ENCODE assay signal across 28 cellular contexts in the genomic region with DNA sequence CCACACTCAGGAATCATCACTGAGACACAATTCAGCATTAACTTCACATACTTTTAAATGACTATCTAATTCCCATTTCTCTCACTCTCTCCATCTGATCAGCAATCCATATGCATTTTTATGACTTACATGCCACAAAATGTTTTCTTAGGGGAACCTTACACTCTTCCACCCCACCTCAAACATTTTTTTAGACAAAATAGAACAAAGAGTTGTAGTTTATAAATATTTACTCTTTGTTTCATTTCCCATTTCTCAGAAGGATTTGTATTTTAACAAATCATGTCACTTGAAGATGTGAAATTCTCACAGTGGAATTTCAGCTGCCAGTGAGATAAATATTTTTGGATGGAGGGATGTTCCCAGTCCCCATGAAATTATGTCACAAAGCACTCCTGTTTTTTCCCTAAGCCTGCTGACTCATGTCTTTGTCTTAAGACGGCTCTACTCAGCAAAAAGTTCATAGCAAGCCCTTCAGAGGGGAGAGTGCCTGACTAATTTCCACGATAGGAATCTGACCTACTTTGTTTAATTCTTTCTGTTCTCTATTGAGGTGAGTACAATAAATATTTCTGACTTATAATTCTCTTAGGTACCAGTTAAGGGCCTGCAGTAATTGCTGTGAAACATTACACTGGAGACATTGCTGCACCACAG.
A peak's percentile ranks its signal among the peaks of the same experiment; 100 is the strongest.
DNase-seq lines count a peak whose midpoint lies in the region; ATAC-seq, FAIRE-seq and TF ChIP-seq lines count a peak whose summit lies in the region.
"Had no signal": no experiment of that assay in that cellular context is flagged by ENCODE, and none has a peak within 500 bp of the region (broad histone marks: within the 10 kb centered on the region; RNA-seq: fewer than 3 reads in every experiment).

No MANE protein-coding gene starts in this region.

- H3K27me3 ChIP-seq in IMR-90 (ENCODE audit: control insufficient read depth, insufficient read depth, low read length) (no peaks in the 10 kb centered on the region; the same call in 1 of the 2 replicates), H1 (replicated peaks in 1 of 4; ENCODE audit: control insufficient read depth in 3 of 4, extremely low read depth in 1 of 4, insufficient read depth in 3 of 4, low read length in 3 of 4) (no peaks in the 10 kb centered on the region)
- H3K27me3 ChIP-seq: BE2C, heart right ventricle, SJCRH30 had no signal

- H3K56ac ChIP-seq in IMR-90 (ENCODE audit: extremely low read depth, insufficient read depth, low read length) (no peak overlapping the region), H1 (replicated peaks; ENCODE audit: insufficient read length, low read depth, low read length) (no peak overlapping the region)

- TF ChIP-seq EP300 in H1 (IDR thresholded peaks at IDR 0.05; ENCODE audit: borderline replicate concordance in 1 of 2, low read depth in 2 of 2, low read length in 2 of 2) = no peak

- H4K5ac ChIP-seq in IMR-90 (ENCODE audit: low read depth, low read length) (no peak overlapping the region), H1 (ENCODE audit: insufficient read length, low read depth, low read length) (no peak overlapping the region)

- no peak for TF ChIP-seq POLR2A in IMR-90 (IDR thresholded peaks at IDR 0.05; ENCODE audit: low read depth, low read length)
- TF ChIP-seq POLR2A in H1 (IDR thresholded peaks at IDR 0.05; ENCODE audit: control extremely low read depth in 1 of 2, low read depth in 2 of 2, low read length in 2 of 2) = no peak

- H3K23ac ChIP-seq in IMR-90 (ENCODE audit: low read depth, low read length) (no peak overlapping the region), H1 (ENCODE audit: insufficient read length) (no peak overlapping the region)

- no peak for ATAC-seq in IMR-90 (ENCODE audit: low read depth)
- ATAC-seq: activated CD8-positive, alpha-beta T cell treated with anti-CD3 and anti-CD28 coated beads, Interleukin-2, amount 10 ng/mL, durations not matched to agents 7 days and 5 days; effector memory CD8-positive, alpha-beta T cell; heart right ventricle; Panc1; stimulated activated naive CD8-positive, alpha-beta T cell treated with anti-CD3 and anti-CD28 coated beads, Interleukin-15, amount 100 ng/mL, for 72 hours had no signal

- H3K18ac ChIP-seq in IMR-90 (ENCODE audit: low read depth, low read length) (no peak overlapping the region), H1 (ENCODE audit: extremely low read depth, low read length) (no peak overlapping the region)

- H3K9me3 ChIP-seq in IMR-90 (ENCODE audit: control insufficient read depth, insufficient read depth, low read length) (no peaks in the 10 kb centered on the region), H1 (ENCODE audit: insufficient read depth in 2 of 2, low read depth in 1 of 2, low read length in 1 of 2) (no peaks in the 10 kb centered on the region)
- H3K9me3 ChIP-seq: BE2C, Caco-2, heart right ventricle, SJCRH30 had no signal

- no peak for FAIRE-seq in H1 (lab: Jason Lieb, UNC)
- FAIRE-seq: urothelium cell line had no signal

- H4K91ac ChIP-seq in IMR-90 (ENCODE audit: insufficient read depth, low read depth, low read length) (no peak overlapping the region), H1 (replicated peaks; ENCODE audit: insufficient read length, low read length) (no peak overlapping the region)

- no CpG with 5 or more reads among the region's 2 CpGs for whole genome bisulfite sequencing in IMR-90 (ENCODE audit: extremely low coverage in 2 of 2, insufficient read length in 1 of 2), 2 experiments
- 74% methylated on average over 2 of the region's 2 CpGs; no CpG with 5 or more reads in 1 of the 2 experiments for WGBS in H1 (ENCODE audit: extremely low coverage in 1 of 2, insufficient coverage in 1 of 2, insufficient read length in 1 of 2, insufficient replicate concordance in 2 of 2, low coverage in 1 of 2, low lambda C conversion rate in 2 of 2, missing lambda C conversion rate in 1 of 2), 2 experiments

- H3K9ac ChIP-seq in IMR-90 (ENCODE audit: low read depth, low read length) = no peak overlapping the region
- H3K9ac ChIP-seq in H1 (replicated peaks in 1 of 4; ENCODE audit: extremely low read depth in 1 of 4, low read depth in 3 of 4, low read length in 3 of 4) = no peak overlapping the region

- intact Hi-C loops in IMR-90 (cut with micrococcal nuclease) = no loop called here

- H3K4me3 ChIP-seq in IMR-90 (ENCODE audit: insufficient read depth, low read depth, low read length) (no peak overlapping the region), H1 (ENCODE audit: extremely low read depth in 1 of 4, insufficient read depth in 2 of 4, low read depth in 3 of 4, low read length in 4 of 4) (no peak overlapping the region), retinal pigment epithelial cell (ENCODE audit: low read length) (no peak overlapping the region)
- H3K4me3 ChIP-seq: heart right ventricle, SJCRH30 had no signal

- BruUV-seq in IMR-90 (replicated peaks; lab: Mats Ljungman, UMichigan) = no TSS peak

- H2AK5ac ChIP-seq in IMR-90 (ENCODE audit: low read depth, low read length) = no peak overlapping the region
- H2AK5ac ChIP-seq in H1 (ENCODE audit: low read depth, low read length) = no peak overlapping the region

- TF ChIP-seq CTCF in IMR-90 (conservative IDR thresholded peaks at IDR 0.05; ENCODE audit: low read depth, low read length) (no peak), H1 (IDR thresholded peaks at IDR 0.05; ENCODE audit: control extremely low read depth in 1 of 3, insufficient read depth in 1 of 3, low read depth in 1 of 3, low read length in 3 of 3) (no peak), retinal pigment epithelial cell (conservative IDR thresholded peaks at IDR 0.05; ENCODE audit: low read depth, low read length) (no peak)

- no peak overlapping the region for H4K8ac ChIP-seq in IMR-90 (ENCODE audit: low read depth in 2 of 2, low read length in 2 of 2)
- H4K8ac ChIP-seq in H1 (ENCODE audit: extremely low read depth, insufficient read depth, low read length) = no peak overlapping the region

- H2AK9ac ChIP-seq in IMR-90 (replicated peaks; ENCODE audit: low read depth, low read length, poor library complexity) = no peak overlapping the region

- H3K4me2 ChIP-seq in IMR-90 (ENCODE audit: low read depth, low read length) (no peak overlapping the region), H1 (ENCODE audit: insufficient read depth in 1 of 2, low read depth in 2 of 2, low read length in 2 of 2) (no peak overlapping the region)

- H2BK15ac ChIP-seq in IMR-90 (ENCODE audit: low read depth, low read length) (no peak overlapping the region), H1 (ENCODE audit: low read length) (no peak overlapping the region)

- no peaks in the 10 kb centered on the region for H3K9me1 ChIP-seq in IMR-90 (ENCODE audit: insufficient read depth, low read length)

- no peak overlapping the region for H2BK5ac ChIP-seq in IMR-90 (ENCODE audit: low read depth, low read length, poor library complexity, severe bottlenecking)
- no peak overlapping the region for H2BK5ac ChIP-seq in H1 (ENCODE audit: low read depth, low read length)

- CTCF ChIA-PET in IMR-90 (lab: Yijun Ruan, JAX) (interaction anchor here (0.7 kb wide), 1 partner anchor 21 kb away, joined by 5 read pairs; no protein-coding TSS in a partner anchor), H1 (lab: Charles Lee; ENCODE audit: partially characterized antibody) (no interaction called here)

- no peak overlapping the region for H2BK20ac ChIP-seq in IMR-90 (ENCODE audit: low read depth, low read length)
- H2BK20ac ChIP-seq in H1 (ENCODE audit: low read length) = no peak overlapping the region

- H2BK120ac ChIP-seq in IMR-90 (ENCODE audit: low read depth, low read length) = no peak overlapping the region
- H2BK120ac ChIP-seq in H1 (replicated peaks; ENCODE audit: low read depth, low read length) = no peak overlapping the region

- H2AFZ ChIP-seq in IMR-90 (replicated peaks; ENCODE audit: low read length, poor library complexity) = no peak overlapping the region
- H2AFZ ChIP-seq in H1 (ENCODE audit: low read length) = no peak overlapping the region

- DNase-seq in DMS53 (lab: John Stamatoyannopoulos, UW) = peak; percentile 1
- DNase-seq in DMS53 treated with DMSO at 0.1 percent for 48 hours (lab: John Stamatoyannopoulos, UW; ENCODE audit: unreplicated experiment) = no peak
- DNase-seq in IMR-90 = no peak
- no peak for DNase-seq in H1 (ENCODE audit: low read depth in 1 of 2, low spot score in 2 of 2)
- peak; percentile 21 for DNase-seq in retinal pigment epithelial cell (ENCODE audit: low read depth)
- no peak for DNase-seq in NCI-H146 (lab: John Stamatoyannopoulos, UW)
- DNase-seq in NCI-H69 (lab: John Stamatoyannopoulos, UW) = no peak
- DNase-seq in T-helper 9 cell = no peak
- DNase-seq: activated B cell treated with CpG ODN at 0.5 μM for 24 hours; activated CD8-positive, alpha-beta T cell treated with anti-CD3 and anti-CD28 coated beads, Interleukin-2, amount 10 ng/mL, durations not matched to agents 7 days and 5 days; activated naive CD4-positive, alpha-beta T cell treated with anti-CD3 and anti-CD28 coated beads, Interleukin-2, amount 10 ng/mL, durations not matched to agents 7 days and 5 days; activated T-cell treated with anti-CD3 and anti-CD28 coated beads, Interleukin-2, amount 50 U/mL, for 24 hours; BE2C; Caco-2; effector memory CD8-positive, alpha-beta T cell; heart right ventricle; immature natural killer cell; Karpas-422; naive B cell; NCI-H1105; NCI-H2171; NCI-H774; stimulated activated CD4-positive, alpha-beta T cell treated with anti-CD3 and anti-CD28 coated beads, Interleukin-2, amount 100 ng/mL, for 24 hours; stimulated activated naive CD8-positive, alpha-beta T cell treated with anti-CD3 and anti-CD28 coated beads, Interleukin-15, amount 100 ng/mL, for 72 hours had no signal

- no peak overlapping the region for H2BK12ac ChIP-seq in H1 (ENCODE audit: low read depth, low read length)

- no peaks in the 10 kb centered on the region for H3K23me2 ChIP-seq in H1 (ENCODE audit: low read depth, low read length)

- H3K36me3 ChIP-seq in IMR-90 (ENCODE audit: control insufficient read depth, insufficient read depth, low read length) (no peaks in the 10 kb centered on the region), H1 (ENCODE audit: control insufficient read depth in 2 of 4, insufficient read depth in 4 of 4, low read length in 3 of 4) (no peaks in the 10 kb centered on the region)
- H3K36me3 ChIP-seq: BE2C, heart right ventricle, SJCRH30 had no signal

- H3K79me1 ChIP-seq in IMR-90 (ENCODE audit: low read depth in 1 of 2, low read length in 2 of 2) (no peaks in the 10 kb centered on the region), H1 (ENCODE audit: low read depth, low read length) (no peaks in the 10 kb centered on the region)

- H4K20me1 ChIP-seq in IMR-90 (ENCODE audit: insufficient read depth, low read length) (no peaks in the 10 kb centered on the region), H1 (replicated peaks in 1 of 2; ENCODE audit: control insufficient read depth in 1 of 2, insufficient read depth in 2 of 2, low read length in 2 of 2) (no peaks in the 10 kb centered on the region)

- no peaks in the 10 kb centered on the region for H3K79me2 ChIP-seq in H1 (ENCODE audit: control insufficient read depth in 1 of 2, insufficient read depth in 2 of 2, low read length in 2 of 2)

- H3K14ac ChIP-seq in IMR-90 (replicated peaks; ENCODE audit: low read depth, low read length) (no peak overlapping the region), H1 (ENCODE audit: insufficient read length) (no peak overlapping the region)

- in situ Hi-C loops in IMR-90 (cut with MboI; ENCODE audit: low sequenced_read_pairs) = no loop called here

- no peak overlapping the region for H3K4ac ChIP-seq in IMR-90 (ENCODE audit: low read depth, low read length)
- H3K4ac ChIP-seq in H1 (replicated peaks; ENCODE audit: insufficient read length, low read depth, low read length) = no peak overlapping the region

- POLR2A ChIA-PET in IMR-90 (lab: Charles Lee; ENCODE audit: unreplicated experiment) (no interaction called here), H1 (lab: Charles Lee; ENCODE audit: partially characterized antibody) (no interaction called here)

- H3K4me1 ChIP-seq in IMR-90 (ENCODE audit: control insufficient read depth, insufficient read depth, low read length) = no peaks in the 10 kb centered on the region
- no peaks in the 10 kb centered on the region for H3K4me1 ChIP-seq in H1 (replicated peaks in 1 of 4; ENCODE audit: control insufficient read depth in 3 of 4, insufficient read depth in 4 of 4, low read length in 3 of 4)
- H3K4me1 ChIP-seq: BE2C, Caco-2, heart right ventricle, SJCRH30 had no signal

- TF ChIP-seq RAD21 in IMR-90 (IDR thresholded peaks at IDR 0.05; ENCODE audit: low read length) = no peak
- TF ChIP-seq RAD21 in H1 (IDR thresholded peaks at IDR 0.05 in 1 of 2, conservative IDR thresholded peaks at IDR 0.05 in 1 of 2; ENCODE audit: low read depth in 2 of 2, low read length in 2 of 2) = no peak

- dilution Hi-C loops in IMR-90 (cut with HindIII; ENCODE audit: low sequenced_read_pairs, unreplicated experiment) = no loop called here

- no peak overlapping the region for H3K27ac ChIP-seq in IMR-90 (ENCODE audit: insufficient read depth, low read length)
- H3K27ac ChIP-seq in H1 (ENCODE audit: low read depth, low read length) = no peak overlapping the region
- H3K27ac ChIP-seq: 22Rv1, heart right ventricle, SJCRH30 had no signal

Comparison
In these comparisons a context has a peak if more than half of its experiments do, and no peak if none do; other contexts are left out.
1. DNase-seq: peak in DMS53 (single experiment) and retinal pigment epithelial cell (single experiment); none in DMS53 treated with DMSO at 0.1 percent for 48 hours (single experiment), IMR-90 (single experiment), H1 (0 of 2), NCI-H146 (single experiment), NCI-H69 (single experiment) and T-helper 9 cell (single experiment).